ENCODE assay signal across 1 cellular context in genomic region chr4:46975841-46976551, GRCh38.
TF ChIP-seq lines count a peak whose summit lies in the region.

No MANE protein-coding gene starts in this region.

TF ChIP-seq in H1, 55 proteins besides CTCF, POLR2A, EP300 and RAD21:
- TF ChIP-seq USF2 (IDR thresholded peaks at IDR 0.05; ENCODE audit: low read length) (no peak), HDAC6 (IDR thresholded peaks at IDR 0.05; ENCODE audit: low read depth, low read length) (no peak), CREB1 (IDR thresholded peaks at IDR 0.05) (no peak), KDM5A (IDR thresholded peaks at IDR 0.05; ENCODE audit: low read length) (no peak), BACH1 (IDR thresholded peaks at IDR 0.05; ENCODE audit: low read length) (no peak), RFX5 (IDR thresholded peaks at IDR 0.05; ENCODE audit: borderline replicate concordance, low read depth, low read length) (no peak), MAFK (IDR thresholded peaks at IDR 0.05; ENCODE audit: low read depth, low read length) (no peak), EZH2 (IDR thresholded peaks at IDR 0.05; ENCODE audit: low read depth, low read length, severe bottlenecking) (no peak), TCF12 (IDR thresholded peaks at IDR 0.05; ENCODE audit: low read depth, low read length) (no peak), SRF (IDR thresholded peaks at IDR 0.05; ENCODE audit: low read depth, low read length) (no peak)
